In the genomic region with DNA sequence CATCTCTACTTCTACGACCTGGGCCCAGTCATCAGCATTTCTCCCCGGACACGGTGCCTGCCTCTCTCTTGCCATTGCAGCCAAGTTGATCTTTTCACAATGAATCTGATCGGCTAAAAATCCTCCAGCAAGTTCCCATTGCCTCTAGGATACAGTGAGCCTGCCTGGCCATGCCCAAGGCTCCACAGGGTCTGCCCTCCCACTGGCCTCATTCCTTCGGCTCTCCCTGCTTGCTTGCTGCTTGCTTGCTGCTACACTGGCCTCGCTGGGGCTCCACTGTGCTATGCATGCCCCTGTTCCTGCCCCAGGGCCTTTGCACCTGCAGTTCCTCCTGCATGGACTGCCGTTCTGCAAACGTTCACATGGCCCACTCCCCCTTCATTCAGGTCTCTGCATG, we compare ENCODE assay signal across 11 cellular contexts. TPM values are rescaled to one million over a fixed set of nuclear protein-coding genes. Genes with fewer than 3 reads are reported as not detected.
A peak's percentile ranks its signal among the peaks of the same experiment; 100 is the strongest.
DNase-seq lines count a peak whose midpoint lies in the region; ATAC-seq and TF ChIP-seq lines count a peak whose summit lies in the region.
"Had no signal": no experiment of that assay in that cellular context is flagged by ENCODE, and none has a peak within 500 bp of the region (broad histone marks: within the 10 kb centered on the region; RNA-seq: fewer than 3 reads in every experiment).

No MANE protein-coding gene starts in this region.

- no peak for DNase-seq in activated CD4-positive, alpha-beta T cell treated with anti-CD3 and anti-CD28 coated beads, Interleukin-2, amount 10 ng/mL, durations not matched to agents 7 days and 5 days
- DNase-seq in activated CD4-positive, alpha-beta T cell treated with anti-CD3 and anti-CD28 coated beads for 4 hours: no peak
- DNase-seq in T-cell (peak in 2 of 34 experiments; percentile 0 to 9), immature natural killer cell (no peak), progenitor cell of endocrine pancreas (ENCODE audit: low spot score, unreplicated experiment) (no peak), NOMO-1 treated with DMSO at 0.1 percent for 48 hours (lab: John Stamatoyannopoulos, UW; ENCODE audit: unreplicated experiment) (no peak)
- DNase-seq in effector CD4-positive, alpha-beta T cell: no peak
- DNase-seq: cerebellar nuclear complex, NCI-H345, T1000 had no signal

- H3K4me3 Mint-ChIP-seq in activated CD4-positive, alpha-beta T cell treated with anti-CD3 and anti-CD28 coated beads, Interleukin-2, amount 10 ng/mL, durations not matched to agents 7 days and 5 days: peak overlapping the region; percentile 39
- H3K4me3 Mint-ChIP-seq in T-cell (peak overlapping the region; percentile 85 to 92 (median 87)), immature natural killer cell (peak overlapping the region; percentile 69 to 86 (median 82)), progenitor cell of endocrine pancreas (ENCODE audit: low read depth) (peak overlapping the region; percentile 56)

- TF ChIP-seq CTCF in progenitor cell of endocrine pancreas (IDR thresholded peaks at IDR 0.05; ENCODE audit: unreplicated experiment): no peak

- H3K36me3 Mint-ChIP-seq in activated CD4-positive, alpha-beta T cell treated with anti-CD3 and anti-CD28 coated beads, Interleukin-2, amount 10 ng/mL, durations not matched to agents 7 days and 5 days (ENCODE audit: low read depth): peaks cover 2% of the 10 kb centered on the region
- peaks cover 12% of the 10 kb centered on the region for H3K36me3 Mint-ChIP-seq in T-cell
- H3K36me3 Mint-ChIP-seq in immature natural killer cell: peaks cover 0 to 3% (median 0%) of the 10 kb centered on the region in 3 donors
- H3K36me3 Mint-ChIP-seq in progenitor cell of endocrine pancreas (ENCODE audit: insufficient read depth): no peaks in the 10 kb centered on the region

- POLR2A ChIA-PET in activated CD4-positive, alpha-beta T cell treated with anti-CD3 and anti-CD28 coated beads, Interleukin-2, amount 10 ng/mL, durations not matched to agents 7 days and 5 days (lab: Charles Lee): no interaction called here
- POLR2A ChIA-PET in T-cell (lab: Charles Lee): no interaction called here

- H3K4me1 Mint-ChIP-seq in activated CD4-positive, alpha-beta T cell treated with anti-CD3 and anti-CD28 coated beads, Interleukin-2, amount 10 ng/mL, durations not matched to agents 7 days and 5 days: peaks cover 19% of the 10 kb centered on the region
- H3K4me1 Mint-ChIP-seq in T-cell (peaks cover 39 to 46% (median 45%) of the 10 kb centered on the region in 3 donors), immature natural killer cell (peaks cover 29 to 33% of the 10 kb centered on the region in 2 donors), progenitor cell of endocrine pancreas (ENCODE audit: low read depth) (peaks cover 3% of the 10 kb centered on the region)

- ATAC-seq in T-cell (replicated peaks in 1 of 4) (no peak), GM19397 (IDR thresholded peaks at IDR 0.05; ENCODE audit: unreplicated experiment) (no peak)

- H3K9me3 Mint-ChIP-seq in activated CD4-positive, alpha-beta T cell treated with anti-CD3 and anti-CD28 coated beads, Interleukin-2, amount 10 ng/mL, durations not matched to agents 7 days and 5 days: no peaks in the 10 kb centered on the region
- H3K9me3 Mint-ChIP-seq in T-cell (no peaks in the 10 kb centered on the region), immature natural killer cell (no peaks in the 10 kb centered on the region), progenitor cell of endocrine pancreas (ENCODE audit: low read depth) (no peaks in the 10 kb centered on the region)

- peak overlapping the region; percentile 63 for H3K27ac Mint-ChIP-seq in activated CD4-positive, alpha-beta T cell treated with anti-CD3 and anti-CD28 coated beads, Interleukin-2, amount 10 ng/mL, durations not matched to agents 7 days and 5 days
- H3K27ac Mint-ChIP-seq in T-cell: peak overlapping the region; percentile 57 to 78
- peak overlapping the region in 4 of 6 donors; percentile 48 to 87 (median 72) for H3K27ac Mint-ChIP-seq in immature natural killer cell
- H3K27ac Mint-ChIP-seq in progenitor cell of endocrine pancreas: no peak overlapping the region

- H3K27me3 Mint-ChIP-seq in activated CD4-positive, alpha-beta T cell treated with anti-CD3 and anti-CD28 coated beads, Interleukin-2, amount 10 ng/mL, durations not matched to agents 7 days and 5 days: no peaks in the 10 kb centered on the region
- H3K27me3 Mint-ChIP-seq in T-cell (no peaks in the 10 kb centered on the region), immature natural killer cell (ENCODE audit: low read depth in 3 of 3) (peaks cover 0 to 2% (median 0%) of the 10 kb centered on the region in 3 donors), progenitor cell of endocrine pancreas (peaks cover 15% of the 10 kb centered on the region)

- CTCF ChIA-PET in activated CD4-positive, alpha-beta T cell treated with anti-CD3 and anti-CD28 coated beads, Interleukin-2, amount 10 ng/mL, durations not matched to agents 7 days and 5 days (lab: Charles Lee): no interaction called here
- CTCF ChIA-PET in T-cell (lab: Charles Lee): no interaction called here

RNA-seq across cellular contexts. Expression of a gene that starts 2.0 kb away (rescaled TPM):
- total RNA-seq in activated CD4-positive, alpha-beta T cell treated with anti-CD3 and anti-CD28 coated beads, Interleukin-2, amount 10 ng/mL, durations not matched to agents 7 days and 5 days: 10 to 100 TPM; 24.3 to 29.5 TPM
- total RNA-seq in T-cell (100 to 1,000 TPM; 107 to 187 (median 166) TPM), progenitor cell of endocrine pancreas (10.6 and 12.2 TPM in 2 replicates)
- 100 to 1,000 TPM in 1 of 3 donors, 10 to 100 TPM in 2; 71.9 to 141 (median 83.7) TPM for polyA plus RNA-seq in immature natural killer cell

RNA-seq across cellular contexts. Expression of a gene that starts 45.8 kb away (rescaled TPM):
- total RNA-seq in activated CD4-positive, alpha-beta T cell treated with anti-CD3 and anti-CD28 coated beads, Interleukin-2, amount 10 ng/mL, durations not matched to agents 7 days and 5 days: 1 to 10 TPM; 2.7 to 2.9 TPM
- total RNA-seq in T-cell (1 to 10 TPM; 2.0 to 4.7 (median 4.2) TPM), progenitor cell of endocrine pancreas (25.5 and 25.7 TPM in 2 replicates)
- polyA plus RNA-seq in immature natural killer cell: 1 to 10 TPM; 1.9 to 4.9 (median 3.2) TPM
